ENCODE assay signal across 8 cellular contexts in genomic region chr14:94173471-94173884, GRCh38. TPM values are rescaled to one million over a fixed set of nuclear protein-coding genes. Genes with fewer than 3 reads are reported as not detected.
A peak's percentile ranks its signal among the peaks of the same experiment; 100 is the strongest.
DNase-seq lines count a peak whose midpoint lies in the region; ATAC-seq and TF ChIP-seq lines count a peak whose summit lies in the region.

No MANE protein-coding gene starts in this region.

- H3K4me3 ChIP-seq in WI38 (ENCODE audit: low read depth, low read length) (peak overlapping the region; percentile 67), sigmoid colon (peak overlapping the region; percentile 48 to 63 (median 61))

- peak overlapping the region in 3 of 4 donors; percentile 27 to 51 (median 36) for H3K27ac ChIP-seq in sigmoid colon

- TF ChIP-seq EP300 in sigmoid colon (IDR thresholded peaks at IDR 0.05) = no peak

- H3K27ac Mint-ChIP-seq in glutamatergic neuron (ENCODE audit: unreplicated experiment) = peak overlapping the region; percentile 83

- intact Hi-C loops in sigmoid colon (cut with DNase I) = loop anchor here (2.0 to 10.0 kb wide), 3 partner anchors 37 to 379 kb away; partner anchors contain the start of gene OTUB2

- no peaks in the 10 kb centered on the region for H3K9me3 ChIP-seq in sigmoid colon

- no peaks in the 10 kb centered on the region for H3K36me3 Mint-ChIP-seq in glutamatergic neuron (ENCODE audit: unreplicated experiment)

- peak; percentile 15 for DNase-seq in activated naive CD4-positive, alpha-beta T cell treated with Interleukin-2 at 50 U/mL for 16 hours
- DNase-seq in activated naive CD4-positive, alpha-beta T cell (lab: John Stamatoyannopoulos, UW) = no peak
- DNase-seq in glutamatergic neuron = peak; percentile 28
- DNase-seq in sigmoid colon = no peak
- no peak for DNase-seq in NCI-H446 treated with DMSO at 0.1 percent for 48 hours (lab: John Stamatoyannopoulos, UW)
- no peak for DNase-seq in GM13976 (ENCODE audit: low spot score)

- TF ChIP-seq CTCF in WI38 (IDR thresholded peaks at IDR 0.05; ENCODE audit: low read depth, low read length) (no peak), glutamatergic neuron (IDR thresholded peaks at IDR 0.05; ENCODE audit: partially characterized antibody, unreplicated experiment) (no peak), sigmoid colon (IDR thresholded peaks at IDR 0.05) (no peak), GM13976 (IDR thresholded peaks at IDR 0.05; ENCODE audit: borderline replicate concordance, control extremely low read depth, extremely low read depth, insufficient read depth, missing control alignments) (no peak)

- H3K9me3 Mint-ChIP-seq in glutamatergic neuron (ENCODE audit: unreplicated experiment) = peaks cover 2% of the 10 kb centered on the region

- TF ChIP-seq POLR2A in sigmoid colon (IDR thresholded peaks at IDR 0.05) = no peak

- WGBS in sigmoid colon, 2 donors = 1% methylated on average over 20 of the region's 20 CpGs

- in situ Hi-C loops in GM13976 (cut with MboI; ENCODE audit: low sequenced_read_pairs, unreplicated experiment) = loop anchor here (25.0 kb wide), 1 partner anchor 511 kb away; no protein-coding TSS in a partner anchor

- peaks cover 9 to 43% (median 38%) of the 10 kb centered on the region in 3 donors for H3K27me3 ChIP-seq in sigmoid colon

- H3K4me3 Mint-ChIP-seq in glutamatergic neuron (ENCODE audit: unreplicated experiment) = peak overlapping the region; percentile 86

- no peaks in the 10 kb centered on the region for H3K36me3 ChIP-seq in sigmoid colon

- peaks cover 9% of the 10 kb centered on the region for H3K27me3 Mint-ChIP-seq in glutamatergic neuron (ENCODE audit: unreplicated experiment)

- peaks cover 0 to 22% (median 21%) of the 10 kb centered on the region in 4 donors for H3K4me1 ChIP-seq in sigmoid colon

- ATAC-seq in HG03571 (IDR thresholded peaks at IDR 0.05; ENCODE audit: unreplicated experiment) = no peak

- peaks cover 16% of the 10 kb centered on the region for H3K4me1 Mint-ChIP-seq in glutamatergic neuron (ENCODE audit: low read depth, unreplicated experiment)

RNA-seq across cellular contexts. Expression of gene PPP4R4, which starts 0.6 kb away (rescaled TPM):
- 1.6 TPM for total RNA-seq in glutamatergic neuron (ENCODE audit: unreplicated experiment)
- 1 to 10 TPM in 1 of 4 donors, under 1 TPM in 3; 0.27 to 3.0 (median 0.69) TPM for total RNA-seq in sigmoid colon
- under 1 TPM in 2 of 3 donors, not detected in 1; 0.07 to 0.60 TPM for polyA plus RNA-seq in sigmoid colon

RNA-seq across cellular contexts. Expression of gene IFI27L2, which starts 44.1 kb away (rescaled TPM):
- total RNA-seq in glutamatergic neuron (ENCODE audit: unreplicated experiment) = 52.7 TPM
- 100 to 1,000 TPM in 2 of 4 donors, 10 to 100 TPM in 2; 47.9 to 145 (median 91.7) TPM for total RNA-seq in sigmoid colon
- polyA plus RNA-seq in sigmoid colon = 100 to 1,000 TPM in 1 of 3 donors, 10 to 100 TPM in 2; 63.1 to 126 (median 84.7) TPM

Comparison
In these comparisons a context has a peak if more than half of its experiments do, and no peak if none do; other contexts are left out.
1. DNase-seq: peak in activated naive CD4-positive, alpha-beta T cell treated with Interleukin-2 at 50 U/mL for 16 hours (single experiment) and glutamatergic neuron (single experiment); none in activated naive CD4-positive, alpha-beta T cell (0 of 4), sigmoid colon (single experiment), NCI-H446 treated with DMSO at 0.1 percent for 48 hours (single experiment) and GM13976 (single experiment).